In the genomic region with DNA sequence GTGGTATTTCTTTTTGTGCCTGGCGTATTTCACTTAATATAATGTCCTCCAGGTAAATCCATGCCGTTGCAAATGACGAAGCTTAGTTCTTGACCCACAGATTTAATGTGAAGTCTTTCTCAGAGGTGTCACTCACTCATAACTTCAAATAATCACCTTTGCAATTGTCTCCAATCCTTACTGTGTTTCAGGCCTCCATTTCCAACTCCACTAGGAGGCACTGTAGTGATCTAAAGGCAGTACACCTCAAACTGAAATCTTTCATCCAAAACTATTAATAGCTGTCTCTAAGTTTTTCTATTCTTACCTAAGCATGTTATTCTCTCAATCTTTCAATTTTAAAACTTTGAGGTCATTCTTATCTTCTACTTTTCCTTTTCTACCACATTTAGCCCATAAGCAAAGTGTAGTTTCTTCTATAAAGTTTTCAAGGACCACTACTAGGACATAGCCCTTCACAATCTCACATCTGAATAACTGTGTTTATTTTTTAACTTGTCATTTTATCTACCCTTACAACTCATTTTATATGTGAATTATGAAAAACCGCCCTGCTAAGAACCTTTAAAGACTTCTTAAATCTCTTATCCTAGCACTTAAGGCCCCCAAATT, we compare ENCODE assay signal across 8 cellular contexts. TPM values are rescaled to one million over a fixed set of nuclear protein-coding genes. Genes with fewer than 3 reads are reported as not detected.
DNase-seq lines count a peak whose midpoint lies in the region; ATAC-seq and TF ChIP-seq lines count a peak whose summit lies in the region.

No MANE protein-coding gene starts in this region.

- in situ Hi-C loops in GM13977 (cut with MboI; ENCODE audit: low pct_unique_long_range_greater_than_20kb, low sequenced_read_pairs, unreplicated experiment) = no loop called here

- POLR2A ChIA-PET in BJ (lab: Charles Lee) = no interaction called here

- TF ChIP-seq CTCF in BJ (IDR thresholded peaks at IDR 0.05; ENCODE audit: insufficient read depth, low read depth, low read length) (peak; percentile 84), GM13977 (IDR thresholded peaks at IDR 0.05; ENCODE audit: extremely low read depth, insufficient read depth, missing control alignments) (peak; percentile 70), fibroblast of pulmonary artery (IDR thresholded peaks at IDR 0.05; ENCODE audit: low read length, missing control alignments) (peak; percentile 88), thoracic aorta (IDR thresholded peaks at IDR 0.05) (peak; percentile 63)

- peaks cover 0 to 5% of the 10 kb centered on the region in 2 donors for H3K4me1 ChIP-seq in thoracic aorta (ENCODE audit: control insufficient read depth in 1 of 2, low read depth in 2 of 2)

- DNase-seq in BJ (ENCODE audit: low read depth) (no peak), GM13977 (ENCODE audit: low spot score) (peak; percentile 54), fibroblast of pulmonary artery (ENCODE audit: low read depth) (peak; percentile 56), thoracic aorta (ENCODE audit: low spot score) (no peak)
- no peak for DNase-seq in stimulated activated CD8-positive, alpha-beta memory T cell treated with anti-CD3 and anti-CD28 coated beads, Interleukin-4, amount 100 ng/mL, for 48 hours

- ATAC-seq in SK-N-SH treated with all-trans-retinoic acid at 6 μM for 48 hours (peak; percentile 74), thoracic aorta (ENCODE audit: insufficient number of reproducible peaks, low FRiP score, low read depth) (no peak), GM18870 (IDR thresholded peaks at IDR 0.05; ENCODE audit: unreplicated experiment) (no peak), HG02763 (IDR thresholded peaks at IDR 0.05; ENCODE audit: unreplicated experiment) (no peak)

- no peaks in the 10 kb centered on the region for H3K9me3 ChIP-seq in thoracic aorta

- H3K27me3 ChIP-seq in BJ (ENCODE audit: control insufficient read depth, insufficient read depth, low read length) = peaks cover 8% of the 10 kb centered on the region
- H3K27me3 ChIP-seq in thoracic aorta (replicated peaks; ENCODE audit: insufficient read depth) = no peaks in the 10 kb centered on the region

- CTCF ChIA-PET in BJ (lab: Yijun Ruan, JAX) = interaction anchor here (0.5 to 4.9 kb wide), 17 partner anchors 11 to 192 kb away, joined by 3 to 30 read pairs (median 4); no protein-coding TSS in a partner anchor

- H3K36me3 ChIP-seq in BJ (ENCODE audit: control insufficient read depth, insufficient read depth, low read length) = no peaks in the 10 kb centered on the region
- H3K36me3 ChIP-seq in thoracic aorta = no peaks in the 10 kb centered on the region

- H3K4me3 ChIP-seq in BJ (ENCODE audit: low read depth, low read length) = no peak overlapping the region
- no peak overlapping the region for H3K4me3 ChIP-seq in fibroblast of pulmonary artery (replicated peaks; ENCODE audit: low read depth, low read length)
- no peak overlapping the region for H3K4me3 ChIP-seq in thoracic aorta

- H3K27ac ChIP-seq in thoracic aorta = no peak overlapping the region

TF ChIP-seq in SK-N-SH treated with all-trans-retinoic acid at 6 μM for 48 hours, 23 proteins besides CTCF, POLR2A, EP300 and RAD21:
- TF ChIP-seq GLIS3 (CRISPR knock-in tag; IDR thresholded peaks at IDR 0.05) (no peak), ZFP30 (CRISPR knock-in tag; IDR thresholded peaks at IDR 0.05) (no peak), RARB (CRISPR knock-in tag; IDR thresholded peaks at IDR 0.05) (no peak), PPARA (CRISPR knock-in tag; IDR thresholded peaks at IDR 0.05; ENCODE audit: borderline replicate concordance) (no peak), OSR1 (CRISPR knock-in tag; IDR thresholded peaks at IDR 0.05) (no peak), ZNF565 (CRISPR knock-in tag; conservative IDR thresholded peaks at IDR 0.05; ENCODE audit: low read depth) (no peak), ARNTL (CRISPR knock-in tag; IDR thresholded peaks at IDR 0.05; ENCODE audit: borderline replicate concordance, low read depth) (no peak), ZC3H10 (CRISPR knock-in tag; IDR thresholded peaks at IDR 0.05) (no peak)
- TF ChIP-seq, protein P1, sequence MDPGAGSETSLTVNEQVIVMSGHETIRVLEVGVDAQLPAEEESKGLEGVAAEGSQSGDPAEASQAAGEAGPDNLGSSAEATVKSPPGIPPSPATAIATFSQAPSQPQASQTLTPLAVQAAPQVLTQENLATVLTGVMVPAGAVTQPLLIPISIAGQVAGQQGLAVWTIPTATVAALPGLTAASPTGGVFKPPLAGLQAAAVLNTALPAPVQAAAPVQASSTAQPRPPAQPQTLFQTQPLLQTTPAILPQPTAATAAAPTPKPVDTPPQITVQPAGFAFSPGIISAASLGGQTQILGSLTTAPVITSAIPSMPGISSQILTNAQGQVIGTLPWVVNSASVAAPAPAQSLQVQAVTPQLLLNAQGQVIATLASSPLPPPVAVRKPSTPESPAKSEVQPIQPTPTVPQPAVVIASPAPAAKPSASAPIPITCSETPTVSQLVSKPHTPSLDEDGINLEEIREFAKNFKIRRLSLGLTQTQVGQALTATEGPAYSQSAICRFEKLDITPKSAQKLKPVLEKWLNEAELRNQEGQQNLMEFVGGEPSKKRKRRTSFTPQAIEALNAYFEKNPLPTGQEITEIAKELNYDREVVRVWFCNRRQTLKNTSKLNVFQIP (CRISPR knock-in tag; IDR thresholded peaks at IDR 0.05; ENCODE audit: borderline replicate concordance, low read depth) = no peak
- TF ChIP-seq, protein P2, sequence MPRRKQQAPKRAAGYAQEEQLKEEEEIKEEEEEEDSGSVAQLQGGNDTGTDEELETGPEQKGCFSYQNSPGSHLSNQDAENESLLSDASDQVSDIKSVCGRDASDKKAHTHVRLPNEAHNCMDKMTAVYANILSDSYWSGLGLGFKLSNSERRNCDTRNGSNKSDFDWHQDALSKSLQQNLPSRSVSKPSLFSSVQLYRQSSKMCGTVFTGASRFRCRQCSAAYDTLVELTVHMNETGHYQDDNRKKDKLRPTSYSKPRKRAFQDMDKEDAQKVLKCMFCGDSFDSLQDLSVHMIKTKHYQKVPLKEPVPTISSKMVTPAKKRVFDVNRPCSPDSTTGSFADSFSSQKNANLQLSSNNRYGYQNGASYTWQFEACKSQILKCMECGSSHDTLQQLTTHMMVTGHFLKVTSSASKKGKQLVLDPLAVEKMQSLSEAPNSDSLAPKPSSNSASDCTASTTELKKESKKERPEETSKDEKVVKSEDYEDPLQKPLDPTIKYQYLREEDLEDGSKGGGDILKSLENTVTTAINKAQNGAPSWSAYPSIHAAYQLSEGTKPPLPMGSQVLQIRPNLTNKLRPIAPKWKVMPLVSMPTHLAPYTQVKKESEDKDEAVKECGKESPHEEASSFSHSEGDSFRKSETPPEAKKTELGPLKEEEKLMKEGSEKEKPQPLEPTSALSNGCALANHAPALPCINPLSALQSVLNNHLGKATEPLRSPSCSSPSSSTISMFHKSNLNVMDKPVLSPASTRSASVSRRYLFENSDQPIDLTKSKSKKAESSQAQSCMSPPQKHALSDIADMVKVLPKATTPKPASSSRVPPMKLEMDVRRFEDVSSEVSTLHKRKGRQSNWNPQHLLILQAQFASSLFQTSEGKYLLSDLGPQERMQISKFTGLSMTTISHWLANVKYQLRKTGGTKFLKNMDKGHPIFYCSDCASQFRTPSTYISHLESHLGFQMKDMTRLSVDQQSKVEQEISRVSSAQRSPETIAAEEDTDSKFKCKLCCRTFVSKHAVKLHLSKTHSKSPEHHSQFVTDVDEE (CRISPR knock-in tag; IDR thresholded peaks at IDR 0.05) = no peak
- TF ChIP-seq, protein P3, sequence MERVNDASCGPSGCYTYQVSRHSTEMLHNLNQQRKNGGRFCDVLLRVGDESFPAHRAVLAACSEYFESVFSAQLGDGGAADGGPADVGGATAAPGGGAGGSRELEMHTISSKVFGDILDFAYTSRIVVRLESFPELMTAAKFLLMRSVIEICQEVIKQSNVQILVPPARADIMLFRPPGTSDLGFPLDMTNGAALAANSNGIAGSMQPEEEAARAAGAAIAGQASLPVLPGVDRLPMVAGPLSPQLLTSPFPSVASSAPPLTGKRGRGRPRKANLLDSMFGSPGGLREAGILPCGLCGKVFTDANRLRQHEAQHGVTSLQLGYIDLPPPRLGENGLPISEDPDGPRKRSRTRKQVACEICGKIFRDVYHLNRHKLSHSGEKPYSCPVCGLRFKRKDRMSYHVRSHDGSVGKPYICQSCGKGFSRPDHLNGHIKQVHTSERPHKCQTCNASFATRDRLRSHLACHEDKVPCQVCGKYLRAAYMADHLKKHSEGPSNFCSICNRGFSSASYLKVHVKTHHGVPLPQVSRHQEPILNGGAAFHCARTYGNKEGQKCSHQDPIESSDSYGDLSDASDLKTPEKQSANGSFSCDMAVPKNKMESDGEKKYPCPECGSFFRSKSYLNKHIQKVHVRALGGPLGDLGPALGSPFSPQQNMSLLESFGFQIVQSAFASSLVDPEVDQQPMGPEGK (CRISPR knock-in tag; IDR thresholded peaks at IDR 0.05; ENCODE audit: borderline replicate concordance) = no peak

RNA-seq across cellular contexts. Expression of a gene that starts 25.5 kb away (rescaled TPM):
- polyA plus RNA-seq in BJ (2011; rRNA removed) = 15.0 and 16.9 TPM in 2 replicates
- 8.4 and 10.1 TPM in 2 replicates for polyA minus RNA-seq in BJ (2011; rRNA and poly(A)+ RNA removed)
- 10 to 100 TPM; 16.0 to 21.6 TPM for total RNA-seq in thoracic aorta

RNA-seq across cellular contexts. Expression of a gene that starts 54.4 kb away (rescaled TPM):
- polyA plus RNA-seq in BJ (2011; rRNA removed) = 8.9 and 18.3 TPM in 2 replicates
- 3.5 and 4.7 TPM in 2 replicates for polyA minus RNA-seq in BJ (2011; rRNA and poly(A)+ RNA removed)
- under 1 TPM in 1 of 2 donors, not detected in 1; 0.14 TPM for total RNA-seq in thoracic aorta

Comparison
In these comparisons a context has a peak if more than half of its experiments do, and no peak if none do; other contexts are left out.
1. DNase-seq: peak in GM13977 (single experiment) and fibroblast of pulmonary artery (single experiment); none in BJ (single experiment), thoracic aorta (single experiment) and stimulated activated CD8-positive, alpha-beta memory T cell treated with anti-CD3 and anti-CD28 coated beads, Interleukin-4, amount 100 ng/mL, for 48 hours (single experiment).
2. Peak in every context shown above with its lines, with median percentiles within 50 percentile points of each other: CTCF ChIP-seq.